ENCODE assay signal across 11 cellular contexts in genomic region chr6:154786144-154786868, GRCh38.
"Had no signal": no experiment of that assay in that cellular context is flagged by ENCODE, and none has a peak within 500 bp of the region (broad histone marks: within the 10 kb centered on the region; RNA-seq: fewer than 3 reads in every experiment).

No MANE protein-coding gene starts in this region.

- DNase-seq: activated gamma-delta T cell treated with Interleukin-2 at 50 U/mL for 16 hours; activated T-cell treated with anti-CD3 and anti-CD28 coated beads, Interleukin-2, amount 50 U/mL, for 48 hours; adrenal gland; effector CD8-positive, alpha-beta T cell; hippocampal formation; kidney glomerular epithelial cell; T-helper 2 cell; tibial artery had no signal

- H3K4me3 ChIP-seq: adrenal gland, coronary artery, skin epidermis, tibial artery had no signal

- H3K27me3 ChIP-seq: adrenal gland, tibial artery had no signal

- H3K9me3 ChIP-seq: adrenal gland, tibial artery had no signal

- H3K27ac ChIP-seq: adrenal gland, coronary artery, parathyroid adenoma, tibial artery had no signal
